In genomic region chr9:723308-723707, GRCh38 we compare ENCODE assay signal across 16 cellular contexts.
"Had no signal": no experiment of that assay in that cellular context is flagged by ENCODE, and none has a peak within 500 bp of the region (broad histone marks: within the 10 kb centered on the region; RNA-seq: fewer than 3 reads in every experiment).

No MANE protein-coding gene starts in this region.

- H3K4me3 ChIP-seq: cardiac muscle cell, esophagus muscularis mucosa, gastrocnemius medialis, heart right ventricle, lung, transverse colon had no signal

- H3K27me3 ChIP-seq: cardiac muscle cell, esophagus muscularis mucosa, gastrocnemius medialis, heart right ventricle, transverse colon had no signal

- H3K27ac ChIP-seq: cardiac muscle cell, epithelial cell of prostate, esophagus muscularis mucosa, heart right ventricle, transverse colon had no signal

- H3K27me3 Mint-ChIP-seq: stimulated activated naive CD8-positive, alpha-beta T cell treated with anti-CD3 and anti-CD28 coated beads, Interleukin-15, amount 100 ng/mL, for 72 hours had no signal

- ATAC-seq: effector memory CD8-positive, alpha-beta T cell; heart right ventricle; left ventricle myocardium superior; stimulated activated memory B cell treated with anti-CD40 and anti-IgM and Interleukin-4, amounts not matched to agents 10 μg/mL and 1 μg/mL and 100 μg/mL, for 72 hours; stimulated activated naive CD8-positive, alpha-beta T cell treated with anti-CD3 and anti-CD28 coated beads, Interleukin-15, amount 100 ng/mL, for 72 hours had no signal

- H3K4me1 Mint-ChIP-seq: stimulated activated naive CD8-positive, alpha-beta T cell treated with anti-CD3 and anti-CD28 coated beads, Interleukin-15, amount 100 ng/mL, for 72 hours had no signal

- H3K9me3 Mint-ChIP-seq: effector memory CD8-positive, alpha-beta T cell; naive B cell; nephron; stimulated activated memory B cell treated with anti-CD40 and anti-IgM and Interleukin-4, amounts not matched to agents 10 μg/mL and 1 μg/mL and 100 μg/mL, for 72 hours; stimulated activated naive CD8-positive, alpha-beta T cell treated with anti-CD3 and anti-CD28 coated beads, Interleukin-15, amount 100 ng/mL, for 72 hours had no signal

- H3K9me3 ChIP-seq: esophagus muscularis mucosa, gastrocnemius medialis, heart right ventricle, transverse colon had no signal

- H3K4me3 Mint-ChIP-seq: effector memory CD8-positive, alpha-beta T cell; naive B cell; nephron; stimulated activated memory B cell treated with anti-CD40 and anti-IgM and Interleukin-4, amounts not matched to agents 10 μg/mL and 1 μg/mL and 100 μg/mL, for 72 hours; stimulated activated naive CD8-positive, alpha-beta T cell treated with anti-CD3 and anti-CD28 coated beads, Interleukin-15, amount 100 ng/mL, for 72 hours had no signal

- DNase-seq: effector memory CD8-positive, alpha-beta T cell; gastrocnemius medialis; heart right ventricle; hypothalamus; left ventricle myocardium superior; mesenchymal stem cell; naive B cell; stimulated activated CD4-positive, alpha-beta T cell treated with anti-CD3 and anti-CD28 coated beads, Interleukin-4, amount 100 ng/mL, for 1 hour; stimulated activated naive CD8-positive, alpha-beta T cell treated with anti-CD3 and anti-CD28 coated beads, Interleukin-15, amount 100 ng/mL, for 72 hours; transverse colon had no signal

- H3K36me3 ChIP-seq: cardiac muscle cell, gastrocnemius medialis had no signal

- H3K36me3 Mint-ChIP-seq: naive B cell had no signal

- H3K27ac Mint-ChIP-seq: effector memory CD8-positive, alpha-beta T cell; naive B cell; stimulated activated memory B cell treated with anti-CD40 and anti-IgM and Interleukin-4, amounts not matched to agents 10 μg/mL and 1 μg/mL and 100 μg/mL, for 72 hours; stimulated activated naive CD8-positive, alpha-beta T cell treated with anti-CD3 and anti-CD28 coated beads, Interleukin-15, amount 100 ng/mL, for 72 hours had no signal
